In the genomic region with DNA sequence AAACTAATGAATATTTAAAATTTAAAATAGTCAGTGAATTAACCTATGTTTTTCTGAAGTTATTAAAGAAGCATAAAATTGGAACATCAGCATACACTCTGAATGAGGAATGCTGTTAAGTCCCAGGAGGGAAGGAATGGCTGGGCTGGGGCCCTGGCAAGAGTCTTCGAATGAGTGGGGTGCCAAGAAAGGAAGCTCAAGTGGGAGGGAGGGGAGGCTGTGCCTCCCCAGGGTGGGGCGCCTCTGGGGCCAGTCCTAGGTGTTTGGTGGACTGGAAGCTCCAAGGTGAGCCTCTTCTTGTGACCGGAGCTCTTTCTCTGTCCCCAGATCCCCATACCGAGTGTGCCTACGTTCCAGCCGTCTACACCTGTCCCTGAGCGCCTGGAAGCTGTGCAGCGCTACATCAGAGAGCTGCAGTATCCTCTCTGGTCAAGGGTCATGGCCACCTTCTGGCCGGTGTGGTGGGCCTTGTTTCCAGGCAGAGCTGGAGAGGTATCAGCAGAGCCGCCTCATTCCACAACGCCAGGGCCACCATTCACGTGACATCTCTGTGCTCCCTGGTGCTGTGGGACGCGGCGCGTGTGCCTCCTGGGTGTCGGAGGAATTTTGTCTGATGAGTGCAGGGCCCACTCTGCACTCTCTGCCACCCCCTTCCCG, we compare ENCODE assay signal across 26 cellular contexts. TPM values are rescaled to one million over a fixed set of nuclear protein-coding genes. Genes with fewer than 3 reads are reported as not detected.
A peak's percentile ranks its signal among the peaks of the same experiment; 100 is the strongest.
DNase-seq lines count a peak whose midpoint lies in the region; ATAC-seq and TF ChIP-seq lines count a peak whose summit lies in the region.
"Had no signal": no experiment of that assay in that cellular context is flagged by ENCODE, and none has a peak within 500 bp of the region (broad histone marks: within the 10 kb centered on the region; RNA-seq: fewer than 3 reads in every experiment).

No MANE protein-coding gene starts in this region.

- DNase-seq in heart right ventricle = no peak
- DNase-seq in right cardiac atrium = no peak
- peak; percentile 8 for DNase-seq in mucosa of gallbladder (ENCODE audit: low spot score)
- DNase-seq in tibial artery = peak in 1 of 2 donors; percentile 61
- DNase-seq in COLO829 (ENCODE audit: low spot score) = no peak
- DNase-seq in activated effector memory CD4-positive, alpha-beta T cell treated with Interleukin-2 at 50 U/mL for 16 hours = no peak
- DNase-seq: activated CD4-positive, alpha-beta T cell treated with anti-CD3 and anti-CD28 coated beads, Interleukin-2, amount 50 U/mL, for 48 hours; CD4-positive, CD25-positive, alpha-beta regulatory T cell; GF-D8; left lung; mucosa of descending colon; NCI-H526; SHP77 had no signal

- WGBS in heart right ventricle, 2 donors = 86% methylated on average over 18 of the region's 18 CpGs
- 73% methylated on average over 18 of the region's 18 CpGs for WGBS in right cardiac atrium

- no peak overlapping the region for H3K4me3 ChIP-seq in heart right ventricle
- no peak overlapping the region for H3K4me3 ChIP-seq in right cardiac atrium (ENCODE audit: low read length)
- no peak overlapping the region for H3K4me3 ChIP-seq in tibial artery
- H3K4me3 ChIP-seq: A549, GM12878, left lung, mucosa of descending colon had no signal

- no peak overlapping the region for H3K4me3 Mint-ChIP-seq in dendritic cell treated with granulocyte-macrophage colony-stimulating factor and Interleukin-4, amounts not matched to agents 40 ng/mL and 50 ng/mL, for 4 days
- H3K4me3 Mint-ChIP-seq: activated naive CD8-positive, alpha-beta T cell; CD4-positive, CD25-positive, alpha-beta regulatory T cell had no signal

- H3K27ac Mint-ChIP-seq in dendritic cell treated with granulocyte-macrophage colony-stimulating factor and Interleukin-4, amounts not matched to agents 40 ng/mL and 50 ng/mL, for 4 days = peak overlapping the region; percentile 77
- H3K27ac Mint-ChIP-seq: IgD-negative memory B cell had no signal

- H3K4me1 Mint-ChIP-seq in dendritic cell treated with granulocyte-macrophage colony-stimulating factor and Interleukin-4, amounts not matched to agents 40 ng/mL and 50 ng/mL, for 4 days (ENCODE audit: low read depth) = peaks cover 96% of the 10 kb centered on the region

- intact Hi-C loops in heart right ventricle (cut with DNase I) = loop anchor here in 3 of 10 donors (5.0 kb wide), 3 partner anchors 42 to 57 kb away; no protein-coding TSS in a partner anchor
- intact Hi-C loops in right cardiac atrium (cut with DNase I) = no loop called here
- intact Hi-C loops in dendritic cell treated with granulocyte-macrophage colony-stimulating factor and Interleukin-4, amounts not matched to agents 40 ng/mL and 50 ng/mL, for 4 days (cut with micrococcal nuclease) = no loop called here
- intact Hi-C loops in tibial artery (cut with DNase I; ENCODE audit: low total_unique reads) = no loop called here

- H3K9me3 Mint-ChIP-seq in dendritic cell treated with granulocyte-macrophage colony-stimulating factor and Interleukin-4, amounts not matched to agents 40 ng/mL and 50 ng/mL, for 4 days = no peaks in the 10 kb centered on the region
- H3K9me3 Mint-ChIP-seq: CD4-positive, CD25-positive, alpha-beta regulatory T cell; IgD-negative memory B cell had no signal

- ATAC-seq in heart right ventricle = no peak
- ATAC-seq in right cardiac atrium = no peak
- ATAC-seq in GM18873 (IDR thresholded peaks at IDR 0.05; ENCODE audit: low FRiP score, unreplicated experiment) = no peak
- ATAC-seq: GM12878, left lung, mucosa of descending colon had no signal

- no peak for TF ChIP-seq CTCF in heart right ventricle (IDR thresholded peaks at IDR 0.05)
- no peak for TF ChIP-seq CTCF in tibial artery (IDR thresholded peaks at IDR 0.05)

- H3K36me3 ChIP-seq in heart right ventricle = peaks cover 0 to 44% (median 6%) of the 10 kb centered on the region in 9 donors
- no peaks in the 10 kb centered on the region for H3K36me3 ChIP-seq in tibial artery
- H3K36me3 ChIP-seq: left lung, neutrophil had no signal

- H3K27me3 ChIP-seq in heart right ventricle (peaks cover 0 to 3% (median 0%) of the 10 kb centered on the region in 7 donors), right cardiac atrium (ENCODE audit: control insufficient read depth, insufficient read depth) (no peaks in the 10 kb centered on the region), tibial artery (no peaks in the 10 kb centered on the region)
- H3K27me3 ChIP-seq: left lung had no signal

- peaks cover 62% of the 10 kb centered on the region for H3K36me3 Mint-ChIP-seq in dendritic cell treated with granulocyte-macrophage colony-stimulating factor and Interleukin-4, amounts not matched to agents 40 ng/mL and 50 ng/mL, for 4 days (ENCODE audit: low read depth)
- H3K36me3 Mint-ChIP-seq: activated naive CD8-positive, alpha-beta T cell; CD4-positive, CD25-positive, alpha-beta regulatory T cell; IgD-negative memory B cell had no signal

- peak overlapping the region in 8 of 10 donors; percentile 3 to 95 (median 76) for H3K27ac ChIP-seq in heart right ventricle
- H3K27ac ChIP-seq in right cardiac atrium (ENCODE audit: low read length) = no peak overlapping the region
- H3K27ac ChIP-seq in tibial artery = peak overlapping the region; percentile 89 to 97
- H3K27ac ChIP-seq: A549, HL-60, neutrophil, VCaP had no signal

- H3K27me3 Mint-ChIP-seq in dendritic cell treated with granulocyte-macrophage colony-stimulating factor and Interleukin-4, amounts not matched to agents 40 ng/mL and 50 ng/mL, for 4 days = no peaks in the 10 kb centered on the region
- H3K27me3 Mint-ChIP-seq: activated naive CD8-positive, alpha-beta T cell had no signal

- H3K4me1 ChIP-seq in heart right ventricle (peaks cover 33 to 99% (median 69%) of the 10 kb centered on the region in 9 donors), right cardiac atrium (ENCODE audit: control insufficient read depth, insufficient read depth, low read length) (peaks cover 25% of the 10 kb centered on the region), tibial artery (peaks cover 0 to 92% (median 79%) of the 10 kb centered on the region in 4 donors)

- no peaks in the 10 kb centered on the region for H3K9me3 ChIP-seq in heart right ventricle
- H3K9me3 ChIP-seq in right cardiac atrium (ENCODE audit: control insufficient read depth, low read length) = no peaks in the 10 kb centered on the region
- no peaks in the 10 kb centered on the region for H3K9me3 ChIP-seq in tibial artery
- H3K9me3 ChIP-seq: A549, left lung, mucosa of descending colon, neutrophil had no signal

RNA-seq across cellular contexts. Expression of a gene that starts 8.5 kb away (rescaled TPM):
- total RNA-seq in heart right ventricle (10 to 100 TPM in 8 of 10 donors, 1 to 10 TPM in 2; 9.1 to 20.2 (median 12.9) TPM), right cardiac atrium (10 to 100 TPM; 27.6 to 85.2 (median 37.5) TPM), mucosa of gallbladder (18.4 TPM)
- polyA plus RNA-seq in heart right ventricle (10 to 100 TPM; 13.2 to 13.6 TPM), right cardiac atrium (23.1 TPM)

RNA-seq across cellular contexts. Expression of a gene that starts 42.9 kb away (rescaled TPM):
- total RNA-seq in heart right ventricle (10 to 100 TPM in 8 of 10 donors, 1 to 10 TPM in 2; 9.2 to 17.1 (median 12.9) TPM), right cardiac atrium (10 to 100 TPM; 19.9 to 24.9 (median 20.3) TPM), mucosa of gallbladder (22.2 TPM)
- polyA plus RNA-seq in heart right ventricle (1 to 10 TPM; 5.5 to 9.9 TPM), right cardiac atrium (12.8 TPM)

RNA-seq across cellular contexts. Expression of a gene that starts 56.4 kb away (rescaled TPM):
- total RNA-seq in heart right ventricle = not detected
- not detected for polyA plus RNA-seq in heart right ventricle
- total RNA-seq in right cardiac atrium = 1 to 10 TPM in 1 of 4 donors, not detected in 3; 1.1 TPM
- not detected for polyA plus RNA-seq in right cardiac atrium
- total RNA-seq in mucosa of gallbladder = not detected
- total RNA-seq: CD4-positive, CD25-positive, alpha-beta regulatory T cell; cerebellum; GM12878; left lung; MCF 10A; mucosa of descending colon; subcutaneous adipose tissue; T-helper 1 cell treated with Interleukin-12 subunit alpha and Interleukin-12 subunit beta and Interleukin-4 antibody, amounts not matched to agents 30 ng/mL and 1 ng/mL, for 36 hours had no signal
- polyA plus RNA-seq: A549; CD4-positive, CD25-positive, alpha-beta regulatory T cell; GM12878; IgD-negative memory B cell had no signal
